ENCODE assay signal across 7 cellular contexts in genomic region chr14:92880851-92881250, GRCh38. TPM values are rescaled to one million over a fixed set of nuclear protein-coding genes. Genes with fewer than 3 reads are reported as not detected.
DNase-seq lines count a peak whose midpoint lies in the region; ATAC-seq lines count a peak whose summit lies in the region.

No MANE protein-coding gene starts in this region.

- no peak for ATAC-seq in HG02678 (IDR thresholded peaks at IDR 0.05; ENCODE audit: unreplicated experiment)

- no peak overlapping the region for H3K4me3 ChIP-seq in skeletal muscle cell (ENCODE audit: low read depth, low read length)

- DNase-seq in HT1080 (ENCODE audit: low read depth) (peak; percentile 17), NOMO-1 treated with DMSO at 0.1 percent for 48 hours (lab: John Stamatoyannopoulos, UW; ENCODE audit: unreplicated experiment) (peak; percentile 53), fibroblast of peridontal ligament (ENCODE audit: extremely low read depth) (peak; percentile 58), skeletal muscle cell (ENCODE audit: low read depth) (peak; percentile 6), OCI-M2 (lab: John Stamatoyannopoulos, UW; ENCODE audit: unreplicated experiment) (no peak), DMS114 treated with DMSO at 0.1 percent for 48 hours (lab: John Stamatoyannopoulos, UW; ENCODE audit: unreplicated experiment) (no peak)

RNA-seq across cellular contexts. Expression of gene CHGA, which starts 42.1 kb away (rescaled TPM):
- total RNA-seq in HT1080 (2014; rRNA removed; shearing (Covaris generic)): not detected in 2 replicates
- not detected in 2 replicates for polyA plus RNA-seq in HT1080 (2015; cell fraction: cytosol; rRNA removed)
- polyA plus RNA-seq in HT1080 (2015; cell fraction: nucleus; rRNA removed): not detected in 2 replicates

Comparison
In these comparisons a context has a peak if more than half of its experiments do, and no peak if none do; other contexts are left out.
1. DNase-seq: peak in HT1080 (single experiment), NOMO-1 treated with DMSO at 0.1 percent for 48 hours (single experiment), fibroblast of peridontal ligament (single experiment) and skeletal muscle cell (single experiment); none in OCI-M2 (single experiment) and DMS114 treated with DMSO at 0.1 percent for 48 hours (single experiment).